Comparison of ENCODE assay signal across 9 cellular contexts in genomic region chr4:139692300-139693012, GRCh38. TPM values are rescaled to one million over a fixed set of nuclear protein-coding genes. Genes with fewer than 3 reads are reported as not detected.
DNase-seq lines count a peak whose midpoint lies in the region; ATAC-seq and TF ChIP-seq lines count a peak whose summit lies in the region.
"Had no signal": no experiment of that assay in that cellular context is flagged by ENCODE, and none has a peak within 500 bp of the region (broad histone marks: within the 10 kb centered on the region; RNA-seq: fewer than 3 reads in every experiment).

No MANE protein-coding gene starts in this region.

- peaks cover 4% of the 10 kb centered on the region for H3K9me3 ChIP-seq in WERI-Rb-1 (ENCODE audit: severe bottlenecking)
- peaks cover 0 to 3% (median 0%) of the 10 kb centered on the region in 4 donors for H3K9me3 ChIP-seq in sigmoid colon
- no peaks in the 10 kb centered on the region for H3K9me3 ChIP-seq in left lung

- TF ChIP-seq POLR2A in sigmoid colon (IDR thresholded peaks at IDR 0.05) = no peak

- peak; percentile 72 for TF ChIP-seq CTCF in WERI-Rb-1 (IDR thresholded peaks at IDR 0.05; ENCODE audit: low read depth, low read length)
- no peak for TF ChIP-seq CTCF in sigmoid colon (IDR thresholded peaks at IDR 0.05)
- TF ChIP-seq CTCF in left lung (IDR thresholded peaks at IDR 0.05) = no peak

- H3K4me3 Mint-ChIP-seq in naive thymus-derived CD8-positive, alpha-beta T cell = no peak overlapping the region
- H3K4me3 Mint-ChIP-seq: activated naive CD4-positive, alpha-beta T cell treated with anti-CD3 and anti-CD28 coated beads, Interleukin-2, amount 50 U/mL, for 24 hours had no signal

- H3K36me3 ChIP-seq in WERI-Rb-1 (peaks cover 14% of the 10 kb centered on the region), sigmoid colon (peaks cover 0 to 27% (median 4%) of the 10 kb centered on the region in 4 donors), left lung (peaks cover 0 to 23% of the 10 kb centered on the region in 2 donors)

- peaks cover 0 to 2% (median 0%) of the 10 kb centered on the region in 3 donors for H3K36me3 Mint-ChIP-seq in naive thymus-derived CD8-positive, alpha-beta T cell

- peaks cover 0 to 15% (median 3%) of the 10 kb centered on the region in 9 donors for H3K9me3 Mint-ChIP-seq in naive thymus-derived CD8-positive, alpha-beta T cell
- H3K9me3 Mint-ChIP-seq: activated naive CD4-positive, alpha-beta T cell treated with anti-CD3 and anti-CD28 coated beads, Interleukin-2, amount 50 U/mL, for 24 hours had no signal

- no peak overlapping the region for H3K4me3 ChIP-seq in WERI-Rb-1 (ENCODE audit: low read depth, low read length)
- no peak overlapping the region for H3K4me3 ChIP-seq in sigmoid colon
- H3K4me3 ChIP-seq in left lung = no peak overlapping the region

- no peak overlapping the region for H3K27ac Mint-ChIP-seq in naive thymus-derived CD8-positive, alpha-beta T cell
- H3K27ac Mint-ChIP-seq: activated naive CD4-positive, alpha-beta T cell treated with anti-CD3 and anti-CD28 coated beads, Interleukin-2, amount 50 U/mL, for 24 hours had no signal

- H3K27ac ChIP-seq in WERI-Rb-1 (no peak overlapping the region), sigmoid colon (no peak overlapping the region), left lung (no peak overlapping the region)

- H3K27me3 Mint-ChIP-seq in naive thymus-derived CD8-positive, alpha-beta T cell = peaks cover 0 to 7% (median 0%) of the 10 kb centered on the region in 5 donors
- H3K27me3 Mint-ChIP-seq: activated naive CD4-positive, alpha-beta T cell treated with anti-CD3 and anti-CD28 coated beads, Interleukin-2, amount 50 U/mL, for 24 hours had no signal

- peak; percentile 41 for DNase-seq in CMK (ENCODE audit: low read depth)
- peak; percentile 58 for DNase-seq in WERI-Rb-1
- peak; percentile 67 for DNase-seq in left lobe of liver (ENCODE audit: low spot score)
- DNase-seq in sigmoid colon = no peak
- no peak for DNase-seq in naive thymus-derived CD8-positive, alpha-beta T cell
- no peak for DNase-seq in left lung

- WGBS in sigmoid colon, 2 donors = 48 to 52% methylated on average over 4 of the region's 4 CpGs

- intact Hi-C loops in sigmoid colon (cut with DNase I) = no loop called here
- intact Hi-C loops in left lung (cut with DNase I) = no loop called here

- H3K4me1 ChIP-seq in sigmoid colon = no peaks in the 10 kb centered on the region
- peaks cover 0 to 18% of the 10 kb centered on the region in 2 donors for H3K4me1 ChIP-seq in left lung

- H3K27me3 ChIP-seq in WERI-Rb-1 (ENCODE audit: insufficient read depth, low read depth, severe bottlenecking) (no peaks in the 10 kb centered on the region), sigmoid colon (no peaks in the 10 kb centered on the region), left lung (no peaks in the 10 kb centered on the region)

- no peak for TF ChIP-seq EP300 in sigmoid colon (IDR thresholded peaks at IDR 0.05)

- H3K4me1 Mint-ChIP-seq in naive thymus-derived CD8-positive, alpha-beta T cell = peaks cover 0 to 5% (median 0%) of the 10 kb centered on the region in 4 donors
- H3K4me1 Mint-ChIP-seq: activated naive CD4-positive, alpha-beta T cell treated with anti-CD3 and anti-CD28 coated beads, Interleukin-2, amount 50 U/mL, for 24 hours had no signal

- POLR2A ChIA-PET in naive thymus-derived CD8-positive, alpha-beta T cell (lab: Charles Lee) = no interaction called here

- ATAC-seq in HG03342 (IDR thresholded peaks at IDR 0.05; ENCODE audit: unreplicated experiment) = peak; percentile 55
- ATAC-seq in left lobe of liver = peak; percentile 75
- no peak for ATAC-seq in HG02981 (IDR thresholded peaks at IDR 0.05; ENCODE audit: unreplicated experiment)
- no peak for ATAC-seq in naive thymus-derived CD8-positive, alpha-beta T cell
- no peak for ATAC-seq in left lung

RNA-seq across cellular contexts. Expression of gene MGST2, which starts 26.8 kb away (rescaled TPM):
- total RNA-seq in left lobe of liver (108 TPM), sigmoid colon (10 to 100 TPM; 30.8 to 48.2 (median 42.3) TPM), left lung (10 to 100 TPM; 60.8 to 63.1 TPM)
- 100 to 1,000 TPM in 1 of 3 donors, 10 to 100 TPM in 2; 70.9 to 143 (median 84.8) TPM for polyA plus RNA-seq in sigmoid colon
- under 1 TPM in 1 of 2 experiments, not detected in 1; 0.66 TPM for total RNA-seq in naive thymus-derived CD8-positive, alpha-beta T cell
- polyA plus RNA-seq in naive thymus-derived CD8-positive, alpha-beta T cell = 1 to 10 TPM in 2 of 3 donors, under 1 TPM in 1; 0.39 to 1.6 (median 1.5) TPM

Comparison
In these comparisons a context has a peak if more than half of its experiments do, and no peak if none do; other contexts are left out.
1. DNase-seq: peak in CMK (single experiment), WERI-Rb-1 (single experiment) and left lobe of liver (single experiment); none in sigmoid colon (single experiment), naive thymus-derived CD8-positive, alpha-beta T cell (0 of 10) and left lung (0 of 2).
2. ATAC-seq: peak in HG03342 (single experiment) and left lobe of liver (single experiment); none in HG02981 (single experiment), naive thymus-derived CD8-positive, alpha-beta T cell (0 of 2) and left lung (single experiment).
3. RNA of gene MGST2, which starts 26.8 kb away (total RNA-seq): 108 TPM in left lobe of liver (single experiment), 60.8 to 63.1 TPM in left lung and 30.8 to 48.2 TPM in sigmoid colon; 0.66 TPM in naive thymus-derived CD8-positive, alpha-beta T cell; every median in the first group is over 10 times any median in the second.